In the genomic region with DNA sequence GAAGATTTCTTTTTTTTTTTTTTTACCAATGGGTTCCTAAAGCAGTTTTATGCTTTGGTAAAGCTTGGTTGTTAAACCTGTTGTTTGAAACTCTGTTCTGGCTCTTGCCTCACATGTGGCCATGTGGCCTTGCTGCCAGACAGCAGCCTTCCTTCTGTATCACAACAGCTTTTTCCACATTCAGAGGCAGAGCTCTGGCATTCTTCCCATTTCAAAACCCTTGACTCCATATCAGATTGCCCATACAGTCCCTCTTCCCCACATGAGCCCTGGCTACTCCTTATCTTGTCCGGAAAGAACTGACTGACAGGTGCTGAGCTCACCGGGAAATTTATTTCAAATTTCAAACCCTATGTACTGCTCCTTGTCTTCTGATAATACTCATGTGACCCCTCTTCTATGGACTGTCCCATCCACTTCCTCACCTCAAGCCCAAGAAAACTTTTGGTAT, we compare ENCODE assay signal across 29 cellular contexts. TPM values are rescaled to one million over a fixed set of nuclear protein-coding genes. Genes with fewer than 3 reads are reported as not detected.
A peak's percentile ranks its signal among the peaks of the same experiment; 100 is the strongest.
DNase-seq lines count a peak whose midpoint lies in the region; ATAC-seq, FAIRE-seq and TF ChIP-seq lines count a peak whose summit lies in the region.
"Had no signal": no experiment of that assay in that cellular context is flagged by ENCODE, and none has a peak within 500 bp of the region (broad histone marks: within the 10 kb centered on the region; RNA-seq: fewer than 3 reads in every experiment).

No MANE protein-coding gene starts in this region.

- peaks cover 7% of the 10 kb centered on the region for H3K4me1 Mint-ChIP-seq in stimulated activated effector memory CD8-positive, alpha-beta T cell treated with anti-CD3 and anti-CD28 coated beads, Interleukin-12 subunit alpha, Interleukin-12 subunit beta, amount 100 ng/mL, for 72 hours
- H3K4me1 Mint-ChIP-seq: activated B cell treated with CpG ODN at 0.5 μM for 24 hours, neural progenitor cell had no signal

- H3K9me3 ChIP-seq in cardiac muscle cell (ENCODE audit: low read depth) (no peaks in the 10 kb centered on the region), right atrium auricular region (no peaks in the 10 kb centered on the region)
- H3K9me3 ChIP-seq: ascending aorta, esophagus squamous epithelium, lower lobe of right lung, mucosa of descending colon, prostate gland had no signal

- H3K27ac ChIP-seq in cardiac muscle cell (no peak overlapping the region), right atrium auricular region (no peak overlapping the region)
- H3K27ac ChIP-seq: ascending aorta, C4-2B, esophagus squamous epithelium, lower lobe of right lung, neural progenitor cell, PC-9, prostate gland had no signal

- H3K4me3 Mint-ChIP-seq in stimulated activated effector memory CD8-positive, alpha-beta T cell treated with anti-CD3 and anti-CD28 coated beads, Interleukin-12 subunit alpha, Interleukin-12 subunit beta, amount 100 ng/mL, for 72 hours: no peak overlapping the region
- H3K4me3 Mint-ChIP-seq: activated B cell treated with CpG ODN at 0.5 μM for 24 hours, neural progenitor cell had no signal

- peak overlapping the region; percentile 3 for H3K27ac Mint-ChIP-seq in stimulated activated effector memory CD8-positive, alpha-beta T cell treated with anti-CD3 and anti-CD28 coated beads, Interleukin-12 subunit alpha, Interleukin-12 subunit beta, amount 100 ng/mL, for 72 hours
- H3K27ac Mint-ChIP-seq: activated B cell treated with CpG ODN at 0.5 μM for 24 hours, neural progenitor cell had no signal

- H3K27me3 ChIP-seq in cardiac muscle cell: no peaks in the 10 kb centered on the region
- H3K27me3 ChIP-seq in right atrium auricular region: no peaks in the 10 kb centered on the region
- H3K27me3 ChIP-seq: ascending aorta, esophagus squamous epithelium, neural progenitor cell had no signal

- ATAC-seq in stimulated activated effector memory CD8-positive, alpha-beta T cell treated with anti-CD3 and anti-CD28 coated beads, Interleukin-12 subunit alpha, Interleukin-12 subunit beta, amount 100 ng/mL, for 72 hours: no peak
- ATAC-seq: mucosa of descending colon had no signal

- no peaks in the 10 kb centered on the region for H3K9me3 Mint-ChIP-seq in stimulated activated effector memory CD8-positive, alpha-beta T cell treated with anti-CD3 and anti-CD28 coated beads, Interleukin-12 subunit alpha, Interleukin-12 subunit beta, amount 100 ng/mL, for 72 hours
- H3K9me3 Mint-ChIP-seq: activated B cell treated with CpG ODN at 0.5 μM for 24 hours, neural progenitor cell had no signal

- FAIRE-seq in GM19239 (lab: Jason Lieb, UNC): no peak
- FAIRE-seq: H54, kidney had no signal

- peaks cover 6% of the 10 kb centered on the region for H3K4me1 ChIP-seq in cardiac muscle cell (ENCODE audit: low read depth)
- no peaks in the 10 kb centered on the region for H3K4me1 ChIP-seq in right atrium auricular region
- H3K4me1 ChIP-seq: ascending aorta, esophagus squamous epithelium, lower lobe of right lung, neural progenitor cell, prostate gland had no signal

- peaks cover 21% of the 10 kb centered on the region for H3K36me3 ChIP-seq in cardiac muscle cell
- peaks cover 92% of the 10 kb centered on the region for H3K36me3 ChIP-seq in right atrium auricular region
- H3K36me3 ChIP-seq: neural progenitor cell had no signal

- TF ChIP-seq CTCF in cardiac muscle cell (IDR thresholded peaks at IDR 0.05; ENCODE audit: low read depth, low read length) (no peak), right atrium auricular region (IDR thresholded peaks at IDR 0.05) (no peak)

- peaks cover 100% of the 10 kb centered on the region for H3K36me3 Mint-ChIP-seq in stimulated activated effector memory CD8-positive, alpha-beta T cell treated with anti-CD3 and anti-CD28 coated beads, Interleukin-12 subunit alpha, Interleukin-12 subunit beta, amount 100 ng/mL, for 72 hours

- H3K4me3 ChIP-seq in cardiac muscle cell (no peak overlapping the region), right atrium auricular region (no peak overlapping the region)
- H3K4me3 ChIP-seq: ascending aorta, esophagus squamous epithelium, lower lobe of right lung, mucosa of descending colon, neural progenitor cell, PC-9, prostate gland had no signal

- DNase-seq in cardiac muscle cell (ENCODE audit: low read depth in 1 of 2, low spot score in 1 of 2) (peak; percentile 33 to 53), right atrium auricular region (ENCODE audit: low spot score) (no peak), NCI-H2196 (lab: John Stamatoyannopoulos, UW; ENCODE audit: unreplicated experiment) (peak; percentile 32), amniotic epithelial cell (ENCODE audit: low read depth) (peak; percentile 47), GM19239 (ENCODE audit: insufficient read length, low spot score) (no peak), C1 segment of cervical spinal cord (lab: John Stamatoyannopoulos, UW) (no peak), SW 1271 (lab: John Stamatoyannopoulos, UW) (no peak)
- no peak for DNase-seq in stimulated activated effector memory CD8-positive, alpha-beta T cell treated with anti-CD3 and anti-CD28 coated beads, Interleukin-12 subunit alpha, Interleukin-12 subunit beta, amount 100 ng/mL, for 72 hours (ENCODE audit: low spot score in 2 of 2)
- DNase-seq: activated B cell treated with CpG ODN at 0.5 μM for 24 hours; activated CD4-positive, alpha-beta T cell treated with anti-CD3 and anti-CD28 coated beads, Interleukin-2, amount 50 U/mL, for 48 hours; activated naive CD4-positive, alpha-beta T cell treated with anti-CD3 and anti-CD28 coated beads, Interleukin-2, amount 50 U/mL, for 16 hours; cerebellar nuclear complex; esophagus squamous epithelium; kidney; lower lobe of right lung; mucosa of descending colon; NCI-H1436 treated with DMSO at 0.1 percent for 48 hours; NCI-H226; NCI-H82; PC-9; stimulated activated CD4-positive, alpha-beta T cell treated with anti-CD3 and anti-CD28 coated beads, Interleukin-2, amount 100 ng/mL, for 24 hours; stimulated activated naive CD4-positive, alpha-beta T cell had no signal

RNA-seq across cellular contexts. Expression of a gene that starts 38.5 kb away (rescaled TPM):
- total RNA-seq in cardiac muscle cell (not detected in 2 replicates), right atrium auricular region (not detected)
- 0.10 TPM in 1 of 2 replicates, not detected in the other for polyA plus RNA-seq in cardiac muscle cell
- total RNA-seq: ascending aorta, G401, PC-9, skeletal muscle tissue had no signal

Comparison
In these comparisons a context has a peak if more than half of its experiments do, and no peak if none do; other contexts are left out.
1. DNase-seq: peak in cardiac muscle cell (2 of 2), NCI-H2196 (single experiment) and amniotic epithelial cell (single experiment); none in right atrium auricular region (single experiment), stimulated activated effector memory CD8-positive, alpha-beta T cell treated with anti-CD3 and anti-CD28 coated beads, Interleukin-12 subunit alpha, Interleukin-12 subunit beta, amount 100 ng/mL, for 72 hours (0 of 2), GM19239 (single experiment), C1 segment of cervical spinal cord (0 of 14) and SW 1271 (0 of 2).